Comparison of ENCODE assay signal across 25 cellular contexts in the genomic region with DNA sequence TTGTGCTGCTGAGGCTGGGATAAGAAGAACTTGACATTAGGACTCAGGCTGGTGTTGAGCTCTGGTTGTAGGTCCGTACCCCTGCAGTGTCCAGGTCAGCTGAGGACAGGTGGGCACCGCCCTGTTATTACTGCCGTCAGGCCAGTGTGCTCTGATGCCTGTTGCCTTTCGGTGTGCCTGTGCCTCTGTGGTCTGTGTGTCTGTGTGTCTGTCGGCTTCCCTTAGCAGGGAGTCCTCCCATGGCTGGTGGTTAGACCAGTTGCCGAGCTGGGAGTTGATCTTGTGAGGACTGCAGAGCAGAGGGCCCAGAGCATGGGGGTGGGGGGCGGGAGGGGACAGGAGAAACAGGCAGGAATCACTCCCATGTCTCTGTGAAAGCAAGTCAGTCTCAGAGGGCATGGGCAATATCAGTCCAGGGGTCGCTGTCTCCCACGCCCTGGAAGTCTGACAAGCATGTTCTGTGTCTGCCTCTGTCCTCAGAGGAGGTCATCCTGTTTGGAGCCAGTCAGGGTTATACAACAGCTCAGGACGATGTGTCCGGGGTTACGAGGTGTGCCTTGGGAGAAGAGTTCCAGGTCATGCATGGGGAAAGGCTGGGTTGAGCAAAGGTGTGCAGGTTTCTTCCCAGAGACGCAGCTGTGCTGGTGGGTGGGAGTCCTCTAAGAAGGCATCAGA.
A peak's percentile ranks its signal among the peaks of the same experiment; 100 is the strongest.
DNase-seq lines count a peak whose midpoint lies in the region; ATAC-seq and TF ChIP-seq lines count a peak whose summit lies in the region.
"Had no signal": no experiment of that assay in that cellular context is flagged by ENCODE, and none has a peak within 500 bp of the region (broad histone marks: within the 10 kb centered on the region; RNA-seq: fewer than 3 reads in every experiment).

No MANE protein-coding gene starts in this region.

- H3K4me3 Mint-ChIP-seq in nephron, result no peak overlapping the region
- H3K4me3 Mint-ChIP-seq: activated CD4-positive, alpha-beta T cell treated with anti-CD3 and anti-CD28 coated beads, Interleukin-2, amount 10 ng/mL, durations not matched to agents 7 days and 5 days; activated T-cell treated with anti-CD3 and anti-CD28 coated beads, Interleukin-2, amount 50 U/mL, for 4 hours; brain had no signal

- H3K9me3 Mint-ChIP-seq in nephron, result no peaks in the 10 kb centered on the region
- H3K9me3 Mint-ChIP-seq: activated CD4-positive, alpha-beta T cell treated with anti-CD3 and anti-CD28 coated beads, Interleukin-2, amount 10 ng/mL, durations not matched to agents 7 days and 5 days; activated T-cell treated with anti-CD3 and anti-CD28 coated beads, Interleukin-2, amount 50 U/mL, for 4 hours; brain had no signal

- intact Hi-C loops in IMR-90 (cut with micrococcal nuclease), result loop anchor here (5.0 kb wide), 1 partner anchor 95 kb away; no protein-coding TSS in a partner anchor
- intact Hi-C loops in Right ventricle myocardium superior (cut with DNase I), result loop anchor here (2.0 kb wide), 1 partner anchor 253 kb away; no protein-coding TSS in a partner anchor
- intact Hi-C loops in stomach (cut with DNase I; ENCODE audit: low total_unique reads), result loop anchor here (5.0 kb wide), 1 partner anchor 260 kb away; no protein-coding TSS in a partner anchor
- intact Hi-C loops in head of caudate nucleus (cut with DNase I), result no loop called here

- H2BK20ac ChIP-seq in IMR-90 (ENCODE audit: low read depth, low read length), result peak overlapping the region; percentile 50

- TF ChIP-seq CTCF in IMR-90 (conservative IDR thresholded peaks at IDR 0.05; ENCODE audit: low read depth, low read length) (no peak), nephron (IDR thresholded peaks at IDR 0.05; ENCODE audit: unreplicated experiment in 3 of 3) (no peak), stomach (IDR thresholded peaks at IDR 0.05) (no peak), omental fat pad (IDR thresholded peaks at IDR 0.05) (no peak)

- H3K9me2 ChIP-seq in GM23248 (ENCODE audit: insufficient read depth), result no peaks in the 10 kb centered on the region

- H3K79me1 ChIP-seq in IMR-90 (ENCODE audit: low read depth in 1 of 2, low read length in 2 of 2), result no peaks in the 10 kb centered on the region

- H3K27ac ChIP-seq in IMR-90 (ENCODE audit: insufficient read depth, low read length) (no peak overlapping the region), stomach (peak overlapping the region in 4 of 5 donors; percentile 6 to 81 (median 60)), GM23248 (no peak overlapping the region)
- H3K27ac ChIP-seq: epithelial cell of prostate had no signal

- 0 out of 2 replicates have a peak overlapping the region, but pooled peaks have one; percentile 60 for H2AK5ac ChIP-seq in IMR-90 (ENCODE audit: low read depth, low read length)

- peak overlapping the region; percentile 78; the same call in 1 of the 2 replicates for H3K14ac ChIP-seq in IMR-90 (replicated peaks; ENCODE audit: low read depth, low read length)

- H3K18ac ChIP-seq in IMR-90 (ENCODE audit: low read depth, low read length), result peak overlapping the region; percentile 50; the same call in 1 of the 2 replicates

- no TSS peak for BruUV-seq in IMR-90 (replicated peaks; lab: Mats Ljungman, UMichigan)

- WGBS in IMR-90 (ENCODE audit: extremely low coverage in 2 of 2, insufficient read length in 1 of 2), 2 experiments, result 97% methylated on average over 9 of the region's 13 CpGs; no CpG with 5 or more reads in 1 of the 2 experiments
- 81 to 86% (median 83%) methylated on average over 13 of the region's 13 CpGs for WGBS in stomach, 5 donors
- WGBS in GM23248 (ENCODE audit: low coverage in 1 of 2, low lambda C conversion rate in 2 of 2, missing lambda C conversion rate in 2 of 2), 2 experiments, result 87 to 88% methylated on average over 11 to 13 of the region's 13 CpGs

- no peak overlapping the region for H4K8ac ChIP-seq in IMR-90 (ENCODE audit: low read depth in 2 of 2, low read length in 2 of 2)

- H3K4me2 ChIP-seq in IMR-90 (ENCODE audit: low read depth, low read length) (no peak overlapping the region), GM23248 (ENCODE audit: unreplicated experiment) (no peak overlapping the region)

- peak overlapping the region; percentile 41 to 53 (median 52) for H3K27ac Mint-ChIP-seq in nephron
- H3K27ac Mint-ChIP-seq: activated CD4-positive, alpha-beta T cell treated with anti-CD3 and anti-CD28 coated beads, Interleukin-2, amount 10 ng/mL, durations not matched to agents 7 days and 5 days had no signal

- H3K9me3 ChIP-seq in IMR-90 (ENCODE audit: control insufficient read depth, insufficient read depth, low read length) (no peaks in the 10 kb centered on the region), stomach (no peaks in the 10 kb centered on the region), GM23248 (ENCODE audit: low read depth) (no peaks in the 10 kb centered on the region)
- H3K9me3 ChIP-seq: adrenal gland, BE2C, testis had no signal

- H3K27me3 Mint-ChIP-seq in nephron (ENCODE audit: low read depth), result peaks cover 2% of the 10 kb centered on the region
- H3K27me3 Mint-ChIP-seq: brain had no signal

- peak overlapping the region; percentile 10 for H2AK9ac ChIP-seq in IMR-90 (replicated peaks; ENCODE audit: low read depth, low read length, poor library complexity)

- H2BK15ac ChIP-seq in IMR-90 (ENCODE audit: low read depth, low read length), result peak overlapping the region; percentile 44; the same call in 1 of the 3 replicates

- no peaks in the 10 kb centered on the region for H3F3A ChIP-seq in GM23248 (ENCODE audit: insufficient read depth)

- H3K36me3 Mint-ChIP-seq in nephron (ENCODE audit: low read depth), result no peaks in the 10 kb centered on the region

- no peak for TF ChIP-seq RAD21 in IMR-90 (IDR thresholded peaks at IDR 0.05; ENCODE audit: low read length)

- peaks cover 12% of the 10 kb centered on the region; the same call in 1 of the 2 replicates for H3K9me1 ChIP-seq in IMR-90 (ENCODE audit: insufficient read depth, low read length)

- H3K4me3 ChIP-seq in IMR-90 (ENCODE audit: insufficient read depth, low read depth, low read length), result no peak overlapping the region
- no peak overlapping the region for H3K4me3 ChIP-seq in stomach
- no peak overlapping the region for H3K4me3 ChIP-seq in GM23248
- H3K4me3 ChIP-seq: adrenal gland, testis had no signal

- peak overlapping the region; percentile 33; the same call in 1 of the 2 replicates for H4K91ac ChIP-seq in IMR-90 (ENCODE audit: insufficient read depth, low read depth, low read length)

- DNase-seq in IMR-90 (no peak), Right ventricle myocardium superior (no peak), stomach (no peak), omental fat pad (ENCODE audit: low spot score) (no peak), head of caudate nucleus (no peak), GM19238 (ENCODE audit: insufficient read length, low spot score) (no peak), GM23248 (no peak)
- DNase-seq: activated CD4-positive, alpha-beta T cell treated with anti-CD3 and anti-CD28 coated beads, Interleukin-2, amount 10 ng/mL, durations not matched to agents 7 days and 5 days; activated T-cell treated with anti-CD3 and anti-CD28 coated beads, Interleukin-2, amount 50 U/mL, for 4 hours; adrenal gland; BE2C; effector CD8-positive, alpha-beta T cell; KBM-7; mesendoderm; NCI-H2081; NCI-H2227 treated with DMSO at 0.1 percent for 48 hours; NCI-H69; occipital lobe; retina; stimulated activated naive CD4-positive, alpha-beta T cell; T1000 had no signal

- in situ Hi-C loops in IMR-90 (cut with MboI; ENCODE audit: low sequenced_read_pairs) (loop anchor here (5.0 to 10.0 kb wide), 2 partner anchors 233 to 255 kb away; no protein-coding TSS in a partner anchor), GM23248 (cut with MboI) (no loop called here)

- TF ChIP-seq EP300 in stomach (IDR thresholded peaks at IDR 0.05), result no peak

- TF ChIP-seq POLR2A in IMR-90 (IDR thresholded peaks at IDR 0.05; ENCODE audit: low read depth, low read length) (no peak), stomach (IDR thresholded peaks at IDR 0.05) (no peak)

- H3K56ac ChIP-seq in IMR-90 (ENCODE audit: extremely low read depth, insufficient read depth, low read length), result no peak overlapping the region

- CTCF ChIA-PET in IMR-90 (lab: Yijun Ruan, JAX), result interaction anchor here (0.5 to 4.4 kb wide), 4 partner anchors 33 to 298 kb away, joined by 3 to 27 read pairs (median 5); no protein-coding TSS in a partner anchor

- H2BK5ac ChIP-seq in IMR-90 (ENCODE audit: low read depth, low read length, poor library complexity, severe bottlenecking), result no peak overlapping the region

- dilution Hi-C loops in IMR-90 (cut with HindIII; ENCODE audit: low sequenced_read_pairs, unreplicated experiment), result no loop called here

- H3K9ac ChIP-seq in IMR-90 (ENCODE audit: low read depth, low read length) (no peak overlapping the region), GM23248 (no peak overlapping the region)

- H4K20me1 ChIP-seq in IMR-90 (ENCODE audit: insufficient read depth, low read length), result no peaks in the 10 kb centered on the region
- no peaks in the 10 kb centered on the region for H4K20me1 ChIP-seq in GM23248 (ENCODE audit: insufficient read depth)

- H2BK120ac ChIP-seq in IMR-90 (ENCODE audit: low read depth, low read length), result peak overlapping the region; percentile 48

- H3K4me1 ChIP-seq in IMR-90 (ENCODE audit: control insufficient read depth, insufficient read depth, low read length) (peaks cover 14% of the 10 kb centered on the region; the same call in 1 of the 2 replicates), stomach (peaks cover 13 to 26% (median 18%) of the 10 kb centered on the region in 4 donors), GM23248 (ENCODE audit: insufficient read depth) (no peaks in the 10 kb centered on the region)

- no peaks in the 10 kb centered on the region for H3K27me3 ChIP-seq in IMR-90 (ENCODE audit: control insufficient read depth, insufficient read depth, low read length)
- H3K27me3 ChIP-seq in stomach, result no peaks in the 10 kb centered on the region
- H3K27me3 ChIP-seq in GM23248 (replicated peaks; ENCODE audit: insufficient read depth), result no peaks in the 10 kb centered on the region
- H3K27me3 ChIP-seq: adrenal gland, BE2C, testis had no signal

- H2AFZ ChIP-seq in IMR-90 (replicated peaks; ENCODE audit: low read length, poor library complexity) (no peak overlapping the region), GM23248 (no peak overlapping the region)

- ATAC-seq in IMR-90 (ENCODE audit: low read depth) (no peak), Right ventricle myocardium superior (ENCODE audit: poor library complexity) (peak; percentile 65), omental fat pad (ENCODE audit: low FRiP score) (no peak)
- ATAC-seq: activated T-cell treated with anti-CD3 and anti-CD28 coated beads, Interleukin-2, amount 50 U/mL, for 4 hours had no signal

- POLR2A ChIA-PET in IMR-90 (lab: Charles Lee; ENCODE audit: unreplicated experiment), result no interaction called here

- peak overlapping the region; percentile 51 for H3K4ac ChIP-seq in IMR-90 (ENCODE audit: low read depth, low read length)

- H4K5ac ChIP-seq in IMR-90 (ENCODE audit: low read depth, low read length), result peak overlapping the region; percentile 27; the same call in 1 of the 2 replicates

- H3K36me3 ChIP-seq in IMR-90 (ENCODE audit: control insufficient read depth, insufficient read depth, low read length) (no peaks in the 10 kb centered on the region), stomach (peaks cover 0 to 28% (median 26%) of the 10 kb centered on the region in 4 donors), GM23248 (ENCODE audit: low read depth) (no peaks in the 10 kb centered on the region)
- H3K36me3 ChIP-seq: adrenal gland, BE2C had no signal

- H3K79me2 ChIP-seq in GM23248 (ENCODE audit: insufficient read depth), result no peaks in the 10 kb centered on the region

- peaks cover 19% of the 10 kb centered on the region for H3K4me1 Mint-ChIP-seq in nephron

- no peak overlapping the region for H3K23ac ChIP-seq in IMR-90 (ENCODE audit: low read depth, low read length)

Comparison
In these comparisons a context has a peak if more than half of its experiments do, and no peak if none do; other contexts are left out.
1. H3K27ac ChIP-seq: peak in stomach (4 of 5); none in IMR-90 (single experiment) and GM23248 (single experiment).